In genomic region chr9:101702257-101702656, GRCh38 we compare ENCODE assay signal across 31 cellular contexts. TPM values are rescaled to one million over a fixed set of nuclear protein-coding genes. Genes with fewer than 3 reads are reported as not detected.
"Had no signal": no experiment of that assay in that cellular context is flagged by ENCODE, and none has a peak within 500 bp of the region (broad histone marks: within the 10 kb centered on the region; RNA-seq: fewer than 3 reads in every experiment).

No MANE protein-coding gene starts in this region.

- H3K27ac Mint-ChIP-seq: memory B cell; natural killer cell; stimulated activated naive CD8-positive, alpha-beta T cell treated with anti-CD3 and anti-CD28 coated beads, Interleukin-15, amount 100 ng/mL, for 72 hours had no signal

- H3K9me3 ChIP-seq: lower lobe of right lung, ovary, psoas muscle, suprapubic skin, transverse colon, upper lobe of right lung, uterus had no signal

- H3K27ac ChIP-seq: coronary artery, gastroesophageal sphincter, heart right ventricle, lower lobe of right lung, ovary, psoas muscle, skin epidermis, spleen, suprapubic skin, transverse colon, upper lobe of right lung, uterus had no signal

- H3K4me1 ChIP-seq: lower lobe of right lung, psoas muscle, upper lobe of right lung, uterus had no signal

- H3K27me3 ChIP-seq: gastroesophageal sphincter, ovary, suprapubic skin, transverse colon, uterus had no signal

- DNase-seq: dermis blood vessel endothelial cell; effector memory CD4-positive, alpha-beta T cell; foreskin fibroblast; glutamatergic neuron; heart right ventricle; hippocampal formation; islet precursor cell; kidney glomerular epithelial cell; left ventricle myocardium superior; lower lobe of right lung; natural killer cell; occipital lobe; ovary; posterior cingulate gyrus; psoas muscle; right cardiac atrium; spleen; stimulated activated CD4-positive, alpha-beta T cell treated with anti-CD3 and anti-CD28 coated beads, Interleukin-4, amount 100 ng/mL, for 4 hours; stimulated activated naive CD4-positive, alpha-beta T cell; stimulated activated naive CD8-positive, alpha-beta T cell treated with anti-CD3 and anti-CD28 coated beads, Interleukin-15, amount 100 ng/mL, for 72 hours; transverse colon; upper lobe of right lung; uterus had no signal

- H3K4me3 Mint-ChIP-seq: memory B cell; natural killer cell; stimulated activated naive CD8-positive, alpha-beta T cell treated with anti-CD3 and anti-CD28 coated beads, Interleukin-15, amount 100 ng/mL, for 72 hours had no signal

- H3K4me3 ChIP-seq: coronary artery, gastroesophageal sphincter, heart right ventricle, lower lobe of right lung, ovary, psoas muscle, skin epidermis, spleen, suprapubic skin, transverse colon, upper lobe of right lung, uterus had no signal

- ATAC-seq: gastroesophageal sphincter; heart right ventricle; left ventricle myocardium superior; lower lobe of right lung; natural killer cell; psoas muscle; right cardiac atrium; stimulated activated naive CD8-positive, alpha-beta T cell treated with anti-CD3 and anti-CD28 coated beads, Interleukin-15, amount 100 ng/mL, for 72 hours; upper lobe of right lung had no signal

- H3K36me3 ChIP-seq: gastroesophageal sphincter, heart right ventricle, lower lobe of right lung, ovary, spleen, suprapubic skin, transverse colon, upper lobe of right lung, uterus had no signal

- H3K36me3 Mint-ChIP-seq: memory B cell, natural killer cell had no signal

- H3K9me3 Mint-ChIP-seq: natural killer cell had no signal

RNA-seq across cellular contexts. Expression of gene GRIN3A, which starts 36.2 kb away (rescaled TPM):
- total RNA-seq: dermis blood vessel endothelial cell, endothelial cell of umbilical vein, mononuclear cell, natural killer cell, renal cortical epithelial cell had no signal
- polyA plus RNA-seq: endothelial cell of umbilical vein had no signal
